ENCODE assay signal across 9 cellular contexts in genomic region chr17:57739402-57740224, GRCh38. TPM values are rescaled to one million over a fixed set of nuclear protein-coding genes. Genes with fewer than 3 reads are reported as not detected.
DNase-seq lines count a peak whose midpoint lies in the region; ATAC-seq and TF ChIP-seq lines count a peak whose summit lies in the region.
"Had no signal": no experiment of that assay in that cellular context is flagged by ENCODE, and none has a peak within 500 bp of the region (broad histone marks: within the 10 kb centered on the region; RNA-seq: fewer than 3 reads in every experiment).

No MANE protein-coding gene starts in this region.

- H3K4me3 Mint-ChIP-seq in stimulated activated memory B cell treated with anti-CD40 and anti-IgM and Interleukin-4, amounts not matched to agents 10 μg/mL and 1 μg/mL and 100 μg/mL, for 72 hours, result no peak overlapping the region

- no peak overlapping the region for H3K27ac Mint-ChIP-seq in stimulated activated memory B cell treated with anti-CD40 and anti-IgM and Interleukin-4, amounts not matched to agents 10 μg/mL and 1 μg/mL and 100 μg/mL, for 72 hours

- no peaks in the 10 kb centered on the region for H3K36me3 Mint-ChIP-seq in stimulated activated memory B cell treated with anti-CD40 and anti-IgM and Interleukin-4, amounts not matched to agents 10 μg/mL and 1 μg/mL and 100 μg/mL, for 72 hours

- H3K4me1 ChIP-seq in Peyer's patch, result no peaks in the 10 kb centered on the region
- H3K4me1 ChIP-seq in uterus, result no peaks in the 10 kb centered on the region
- H3K4me1 ChIP-seq: SJSA1 had no signal

- H3K4me3 ChIP-seq in Peyer's patch (no peak overlapping the region), uterus (no peak overlapping the region)
- H3K4me3 ChIP-seq: SJSA1 had no signal

- H3K27ac ChIP-seq in Peyer's patch, result no peak overlapping the region
- no peak overlapping the region for H3K27ac ChIP-seq in uterus
- H3K27ac ChIP-seq: SJSA1 had no signal

- DNase-seq in ELF-1 (ENCODE audit: low read depth, low spot score) (peak; percentile 70), Peyer's patch (no peak), germinal center (ENCODE audit: low spot score) (peak; percentile 45), uterus (no peak)

- H3K27me3 ChIP-seq in Peyer's patch, result no peaks in the 10 kb centered on the region
- H3K27me3 ChIP-seq in uterus, result no peaks in the 10 kb centered on the region

- ATAC-seq in HG02798 (IDR thresholded peaks at IDR 0.05; ENCODE audit: poor library complexity, unreplicated experiment) (peak; percentile 50), GM21619 (IDR thresholded peaks at IDR 0.05; ENCODE audit: unreplicated experiment) (no peak), GM19397 (IDR thresholded peaks at IDR 0.05; ENCODE audit: unreplicated experiment) (no peak)
- ATAC-seq in stimulated activated memory B cell treated with anti-CD40 and anti-IgM and Interleukin-4, amounts not matched to agents 10 μg/mL and 1 μg/mL and 100 μg/mL, for 72 hours, result no peak

- no peaks in the 10 kb centered on the region for H3K9me3 Mint-ChIP-seq in stimulated activated memory B cell treated with anti-CD40 and anti-IgM and Interleukin-4, amounts not matched to agents 10 μg/mL and 1 μg/mL and 100 μg/mL, for 72 hours

- no peaks in the 10 kb centered on the region for H3K27me3 Mint-ChIP-seq in stimulated activated memory B cell treated with anti-CD40 and anti-IgM and Interleukin-4, amounts not matched to agents 10 μg/mL and 1 μg/mL and 100 μg/mL, for 72 hours

- no peaks in the 10 kb centered on the region for H3K9me3 ChIP-seq in Peyer's patch
- H3K9me3 ChIP-seq in uterus, result no peaks in the 10 kb centered on the region
- H3K9me3 ChIP-seq: SJSA1 had no signal

- H3K36me3 ChIP-seq in Peyer's patch (no peaks in the 10 kb centered on the region), uterus (no peaks in the 10 kb centered on the region)
- H3K36me3 ChIP-seq: SJSA1 had no signal

- TF ChIP-seq CTCF in Peyer's patch (IDR thresholded peaks at IDR 0.05) (peak in 5 of 6 experiments; percentile 12 to 39 (median 37)), uterus (IDR thresholded peaks at IDR 0.05) (peak in 2 of 4 experiments; percentile 7 to 25)

- H3K4me1 Mint-ChIP-seq in stimulated activated memory B cell treated with anti-CD40 and anti-IgM and Interleukin-4, amounts not matched to agents 10 μg/mL and 1 μg/mL and 100 μg/mL, for 72 hours, result peaks cover 26% of the 10 kb centered on the region

- TF ChIP-seq POLR2A in Peyer's patch (IDR thresholded peaks at IDR 0.05), result no peak
- no peak for TF ChIP-seq POLR2A in uterus (IDR thresholded peaks at IDR 0.05)

- intact Hi-C loops in uterus (cut with DNase I; ENCODE audit: low total_unique reads), result no loop called here

RNA-seq across cellular contexts. Expression of gene CCDC182, which starts 5.5 kb away (rescaled TPM):
- not detected for total RNA-seq in Peyer's patch
- total RNA-seq in uterus, result not detected
- total RNA-seq: SJSA1 had no signal

Comparison
In these comparisons a context has a peak if more than half of its experiments do, and no peak if none do; other contexts are left out.
1. DNase-seq: peak in ELF-1 (single experiment) and germinal center (single experiment); none in Peyer's patch (0 of 3) and uterus (0 of 2).